Comparison of ENCODE assay signal across 19 cellular contexts in the genomic region with DNA sequence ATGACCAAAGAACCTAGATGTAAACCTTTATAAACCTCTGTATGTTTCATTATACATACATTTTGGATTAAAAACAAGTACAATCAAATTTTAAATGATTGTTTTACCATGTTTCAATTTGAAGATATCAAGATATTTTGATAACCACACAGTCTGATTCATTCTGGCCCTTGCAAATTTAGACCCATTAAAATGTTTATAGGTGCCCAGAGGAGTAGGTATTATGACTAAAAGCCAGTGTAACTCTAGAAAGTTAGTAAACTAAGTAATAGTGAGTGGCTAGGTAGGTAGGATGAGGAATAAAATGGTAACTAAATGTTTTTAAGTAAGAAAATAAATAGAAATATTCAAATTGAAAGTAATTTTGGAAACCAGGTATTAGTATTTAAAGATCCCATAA.
A peak's percentile ranks its signal among the peaks of the same experiment; 100 is the strongest.
DNase-seq lines count a peak whose midpoint lies in the region; ATAC-seq, FAIRE-seq and TF ChIP-seq lines count a peak whose summit lies in the region.
"Had no signal": no experiment of that assay in that cellular context is flagged by ENCODE, and none has a peak within 500 bp of the region (broad histone marks: within the 10 kb centered on the region; RNA-seq: fewer than 3 reads in every experiment).

No MANE protein-coding gene starts in this region.

- no peak overlapping the region for H3K4me3 Mint-ChIP-seq in CD14-positive monocyte
- H3K4me3 Mint-ChIP-seq: CD8-positive, alpha-beta T cell; H9; IgD-negative memory B cell had no signal

- no peak for TF ChIP-seq POLR2A in ovary (IDR thresholded peaks at IDR 0.05)

- H3K27me3 ChIP-seq in neural cell (ENCODE audit: insufficient read depth, low read depth, low read length): no peaks in the 10 kb centered on the region
- H3K27me3 ChIP-seq in ovary: no peaks in the 10 kb centered on the region

- TF ChIP-seq CTCF in neural cell (IDR thresholded peaks at IDR 0.05; ENCODE audit: poor library complexity, severe bottlenecking) (no peak), ovary (IDR thresholded peaks at IDR 0.05) (no peak), CD14-positive monocyte (IDR thresholded peaks at IDR 0.05) (no peak)

- H3K36me3 ChIP-seq in neural cell (ENCODE audit: insufficient read depth, low read length) (peaks cover 3% of the 10 kb centered on the region), ovary (no peaks in the 10 kb centered on the region)

- H3K4me1 ChIP-seq in ovary (ENCODE audit: insufficient read depth): peaks cover 4% of the 10 kb centered on the region
- H3K4me1 ChIP-seq: A549 had no signal

- intact Hi-C loops in ovary (cut with DNase I) (no loop called here), CD14-positive monocyte (cut with micrococcal nuclease) (no loop called here)

- no peak overlapping the region for H3K4me2 ChIP-seq in neural cell (ENCODE audit: low read length)
- H3K4me2 ChIP-seq: A549 had no signal

- no peaks in the 10 kb centered on the region for H4K20me1 ChIP-seq in neural cell (ENCODE audit: insufficient read depth)

- TF ChIP-seq EP300 in neural cell (conservative IDR thresholded peaks at IDR 0.05; ENCODE audit: poor library complexity, severe bottlenecking) (no peak), ovary (IDR thresholded peaks at IDR 0.05) (no peak)

- H3K4me3 ChIP-seq in neural cell (ENCODE audit: low read length): peak overlapping the region; percentile 13
- no peak overlapping the region for H3K4me3 ChIP-seq in ovary
- H3K4me3 ChIP-seq: A549, GM12878 had no signal

- H3K9me3 ChIP-seq in neural cell (ENCODE audit: low read length) (no peaks in the 10 kb centered on the region), ovary (no peaks in the 10 kb centered on the region)
- H3K9me3 ChIP-seq: A549 had no signal

- H3K27ac Mint-ChIP-seq in CD14-positive monocyte: no peak overlapping the region
- H3K27ac Mint-ChIP-seq: CD8-positive, alpha-beta T cell; IgD-negative memory B cell had no signal

- H3K9ac ChIP-seq in neural cell (ENCODE audit: low read length): no peak overlapping the region

- H3K79me2 ChIP-seq in neural cell (replicated peaks; ENCODE audit: insufficient read depth, low read length): peaks cover 55% of the 10 kb centered on the region

- FAIRE-seq in G401.6 (lab: Jason Lieb, UNC) (peak; percentile 17), GM18507 (lab: Jason Lieb, UNC) (peak; percentile 29)
- FAIRE-seq: A549, GM12878, HepG2 had no signal

- no peaks in the 10 kb centered on the region for H3K9me2 ChIP-seq in neural cell (ENCODE audit: insufficient read depth, low read length)

- H3K27ac ChIP-seq in neural cell (ENCODE audit: low read length): peak overlapping the region; percentile 96
- H3K27ac ChIP-seq in ovary: no peak overlapping the region
- H3K27ac ChIP-seq: A549, C4-2B had no signal

- peaks cover 7% of the 10 kb centered on the region for H3F3A ChIP-seq in neural cell (ENCODE audit: insufficient read depth, low read length, poor library complexity, severe bottlenecking)

- no peak for TF ChIP-seq RAD21 in neural cell (conservative IDR thresholded peaks at IDR 0.05)

- ATAC-seq in GM18909 (IDR thresholded peaks at IDR 0.05; ENCODE audit: poor library complexity, unreplicated experiment): no peak
- ATAC-seq: A549; CD8-positive, alpha-beta T cell; GM12878; HepG2 had no signal

- DNase-seq in GM18507 (ENCODE audit: extremely low spot score, insufficient read length, low read depth): no peak
- DNase-seq in M059J (ENCODE audit: low read depth): peak; percentile 35
- no peak for DNase-seq in ovary
- DNase-seq in CD14-positive monocyte (ENCODE audit: low spot score): no peak
- DNase-seq: AML-193; Calu3; CD8-positive, alpha-beta T cell; DMS79 treated with DMSO at 0.1 percent for 48 hours; GOT3; H9; KBM-7 had no signal

- no peak overlapping the region for H2AFZ ChIP-seq in neural cell (ENCODE audit: low read depth, low read length)

- H3K4me1 Mint-ChIP-seq in CD14-positive monocyte: no peaks in the 10 kb centered on the region
- H3K4me1 Mint-ChIP-seq: IgD-negative memory B cell had no signal

- peaks cover 7 to 15% of the 10 kb centered on the region in 2 donors for H3K36me3 Mint-ChIP-seq in CD14-positive monocyte

- H3K27me3 Mint-ChIP-seq in CD14-positive monocyte (ENCODE audit: low read depth in 3 of 3): no peaks in the 10 kb centered on the region
- H3K27me3 Mint-ChIP-seq: IgD-negative memory B cell had no signal

- no peaks in the 10 kb centered on the region for H3K9me3 Mint-ChIP-seq in CD14-positive monocyte
- H3K9me3 Mint-ChIP-seq: CD8-positive, alpha-beta T cell; H9; IgD-negative memory B cell had no signal

TF ChIP-seq in neural cell, 6 proteins besides CTCF, POLR2A, EP300 and RAD21:
- TF ChIP-seq TAF1 (IDR thresholded peaks at IDR 0.05; ENCODE audit: low read depth): no peak
- no peak for TF ChIP-seq SMC3 (conservative IDR thresholded peaks at IDR 0.05; ENCODE audit: poor library complexity)
- TF ChIP-seq REST (IDR thresholded peaks at IDR 0.05; ENCODE audit: borderline replicate concordance): no peak
- no peak for TF ChIP-seq POLR2AphosphoS5 (IDR thresholded peaks at IDR 0.05)
- TF ChIP-seq EZH2 (IDR thresholded peaks at IDR 0.05; ENCODE audit: borderline replicate concordance, insufficient read depth, low read length, poor library complexity, severe bottlenecking): no peak
- TF ChIP-seq MXI1 (conservative IDR thresholded peaks at IDR 0.05; ENCODE audit: poor library complexity, severe bottlenecking): no peak
